In genomic region chrX:115898382-115899001, GRCh38 we compare ENCODE assay signal across 8 cellular contexts.
DNase-seq lines count a peak whose midpoint lies in the region; ATAC-seq and TF ChIP-seq lines count a peak whose summit lies in the region.
"Had no signal": no experiment of that assay in that cellular context is flagged by ENCODE, and none has a peak within 500 bp of the region (broad histone marks: within the 10 kb centered on the region; RNA-seq: fewer than 3 reads in every experiment).

No MANE protein-coding gene starts in this region.

- TF ChIP-seq CTCF in breast epithelium (IDR thresholded peaks at IDR 0.05) = peak in 2 of 3 donors; percentile 17 to 46
- no peak for TF ChIP-seq CTCF in Caco-2 (IDR thresholded peaks at IDR 0.05; ENCODE audit: insufficient read depth in 1 of 2, low read depth in 1 of 2, low read length in 1 of 2, severe bottlenecking in 1 of 2, unreplicated experiment in 1 of 2)

- H3K9me3 ChIP-seq in breast epithelium (peaks cover 0 to 30% of the 10 kb centered on the region in 2 donors), mesenchymal stem cell (ENCODE audit: control insufficient read depth, low read length) (peaks cover 11% of the 10 kb centered on the region), Caco-2 (no peaks in the 10 kb centered on the region)
- H3K9me3 ChIP-seq: SJCRH30 had no signal

- H3K4me1 ChIP-seq in breast epithelium (no peaks in the 10 kb centered on the region), mesenchymal stem cell (ENCODE audit: control insufficient read depth, insufficient read depth, low read depth, low read length) (peaks cover 3% of the 10 kb centered on the region), Caco-2 (no peaks in the 10 kb centered on the region)
- H3K4me1 ChIP-seq: SJCRH30 had no signal

- no peak overlapping the region for H2AFZ ChIP-seq in mesenchymal stem cell (ENCODE audit: low read depth, low read length)

- H4K91ac ChIP-seq in mesenchymal stem cell (ENCODE audit: low read length) = no peak overlapping the region

- intact Hi-C loops in breast epithelium (cut with DNase I; ENCODE audit: low total_unique reads) (no loop called here), Caco-2 (cut with micrococcal nuclease; ENCODE audit: unreplicated experiment) (no loop called here)

- H3K4me3 Mint-ChIP-seq in Caco-2 (ENCODE audit: unreplicated experiment) = no peak overlapping the region

- H3K36me3 ChIP-seq in breast epithelium (no peaks in the 10 kb centered on the region), mesenchymal stem cell (ENCODE audit: control insufficient read depth in 1 of 2, insufficient read depth in 2 of 2, low read depth in 1 of 2, low read length in 2 of 2) (peaks cover 0 to 7% of the 10 kb centered on the region in 2 experiments), Caco-2 (ENCODE audit: control insufficient read depth, insufficient read depth, low read length) (no peaks in the 10 kb centered on the region)
- H3K36me3 ChIP-seq: SJCRH30 had no signal

- ATAC-seq in GM18508 (IDR thresholded peaks at IDR 0.05; ENCODE audit: insufficient read depth, unreplicated experiment) (peak; percentile 66), HG02610 (IDR thresholded peaks at IDR 0.05; ENCODE audit: unreplicated experiment) (peak; percentile 57)

- H3K14ac ChIP-seq in mesenchymal stem cell (ENCODE audit: low read length in 2 of 2) = no peak overlapping the region

- POLR2A ChIA-PET in Caco-2 (lab: Charles Lee) = no interaction called here

- H3K27me3 ChIP-seq in breast epithelium (peaks cover 0 to 27% of the 10 kb centered on the region in 2 donors), mesenchymal stem cell (ENCODE audit: control insufficient read depth in 1 of 2, insufficient read depth in 1 of 2, low read length in 2 of 2) (peaks cover 0 to 57% of the 10 kb centered on the region in 2 experiments), Caco-2 (replicated peaks; ENCODE audit: control insufficient read depth, insufficient read depth, low read length) (no peaks in the 10 kb centered on the region)
- H3K27me3 ChIP-seq: SJCRH30 had no signal

- no peak for TF ChIP-seq POLR2A in breast epithelium (IDR thresholded peaks at IDR 0.05)

- no peaks in the 10 kb centered on the region for H3K27me3 Mint-ChIP-seq in Caco-2 (ENCODE audit: insufficient read depth, unreplicated experiment)

- no peak overlapping the region for H3K23ac ChIP-seq in mesenchymal stem cell (ENCODE audit: low read length in 2 of 2)

- no peak overlapping the region for H3K18ac ChIP-seq in mesenchymal stem cell (ENCODE audit: low read depth in 1 of 2, low read length in 2 of 2)

- 93% methylated on average over 8 of the region's 8 CpGs for WGBS in mesenchymal stem cell

- no peak overlapping the region for H2BK120ac ChIP-seq in mesenchymal stem cell (ENCODE audit: low read depth, low read length)

- no peak overlapping the region for H2BK5ac ChIP-seq in mesenchymal stem cell (ENCODE audit: low read depth, low read length, poor library complexity, severe bottlenecking)

- H3K4me2 ChIP-seq in mesenchymal stem cell (ENCODE audit: low read length, poor library complexity, severe bottlenecking) = no peak overlapping the region

- no peak overlapping the region for H3K9ac ChIP-seq in mesenchymal stem cell (ENCODE audit: low read length)

- H2BK12ac ChIP-seq in mesenchymal stem cell (ENCODE audit: low read length in 2 of 2) = no peak overlapping the region

- no peaks in the 10 kb centered on the region for H3K9me3 Mint-ChIP-seq in Caco-2 (ENCODE audit: unreplicated experiment)

- BruUV-seq in Caco-2 (replicated peaks; lab: Mats Ljungman, UMichigan) = no TSS peak

- CTCF ChIA-PET in Caco-2 (lab: Charles Lee) = no interaction called here

- H3K36me3 Mint-ChIP-seq in Caco-2 (ENCODE audit: insufficient read depth, unreplicated experiment) = no peaks in the 10 kb centered on the region

- H2AK5ac ChIP-seq in mesenchymal stem cell (ENCODE audit: low read length, severe bottlenecking) = no peak overlapping the region

- H3K27ac ChIP-seq in breast epithelium = no peak overlapping the region
- H3K27ac ChIP-seq in mesenchymal stem cell (ENCODE audit: low read length, poor library complexity, severe bottlenecking) = no peak overlapping the region
- H3K27ac ChIP-seq: SJCRH30 had no signal

- H2BK15ac ChIP-seq in mesenchymal stem cell (ENCODE audit: low read depth, poor library complexity, severe bottlenecking) = no peak overlapping the region

- peaks cover 27% of the 10 kb centered on the region for H3K79me1 ChIP-seq in mesenchymal stem cell (replicated peaks; ENCODE audit: low read length, poor library complexity, severe bottlenecking)

- no peaks in the 10 kb centered on the region for H3K4me1 Mint-ChIP-seq in Caco-2 (ENCODE audit: low read depth, unreplicated experiment)

- DNase-seq in NCI-H2029 treated with DMSO at 0.1 percent for 48 hours (lab: John Stamatoyannopoulos, UW) (peak; percentile 39), breast epithelium (ENCODE audit: low spot score in 2 of 2) (peak; percentile 35 to 53), pons (ENCODE audit: low spot score) (peak; percentile 19), mesenchymal stem cell (no peak), Caco-2 (no peak)

- H3K4ac ChIP-seq in mesenchymal stem cell (ENCODE audit: low read depth in 1 of 2, low read length in 2 of 2) = no peak overlapping the region

- peak overlapping the region in 1 of 3 donors; percentile 46 for H3K4me3 ChIP-seq in breast epithelium
- no peak overlapping the region for H3K4me3 ChIP-seq in mesenchymal stem cell (ENCODE audit: insufficient read depth in 1 of 2, low read depth in 1 of 2, low read length in 2 of 2)
- H3K4me3 ChIP-seq in Caco-2 (ENCODE audit: low read depth, low read length) = no peak overlapping the region
- H3K4me3 ChIP-seq: SJCRH30 had no signal

- no peak overlapping the region for H3K27ac Mint-ChIP-seq in Caco-2 (ENCODE audit: unreplicated experiment)

- H4K8ac ChIP-seq in mesenchymal stem cell (ENCODE audit: low read length) = no peak overlapping the region

Comparison
In these comparisons a context has a peak if more than half of its experiments do, and no peak if none do; other contexts are left out.
1. DNase-seq: peak in NCI-H2029 treated with DMSO at 0.1 percent for 48 hours (single experiment), breast epithelium (2 of 2) and pons (single experiment); none in mesenchymal stem cell (single experiment) and Caco-2 (0 of 2).
2. CTCF ChIP-seq: peak in breast epithelium (2 of 3); none in Caco-2 (0 of 2).